In the genomic region with DNA sequence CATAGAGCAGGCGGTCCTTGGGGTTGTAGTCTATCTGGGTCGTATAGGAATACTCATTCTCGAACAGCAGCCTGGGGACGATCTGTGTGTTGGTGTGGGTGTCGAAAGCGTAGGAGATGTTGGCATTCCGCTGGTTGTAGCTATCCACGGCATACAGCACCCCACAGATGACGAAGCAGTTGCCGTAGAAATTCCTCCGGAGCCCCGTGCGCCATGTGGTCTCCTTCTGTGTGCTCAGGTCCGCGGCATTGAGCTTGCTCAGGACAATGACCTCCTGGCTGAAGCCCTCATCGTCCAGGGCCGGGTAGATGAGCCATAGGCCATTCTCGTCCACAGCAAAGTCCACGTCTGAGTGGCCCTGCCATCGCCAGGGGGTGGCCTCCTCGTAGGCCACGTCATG, we compare ENCODE assay signal across 34 cellular contexts. TPM values are rescaled to one million over a fixed set of nuclear protein-coding genes. Genes with fewer than 3 reads are reported as not detected.
"Had no signal": no experiment of that assay in that cellular context is flagged by ENCODE, and none has a peak within 500 bp of the region (broad histone marks: within the 10 kb centered on the region; RNA-seq: fewer than 3 reads in every experiment).

No MANE protein-coding gene starts in this region.

- H3K9me3 Mint-ChIP-seq: endodermal cell had no signal

- FAIRE-seq: colon, frontal cortex had no signal

- H3K4me3 Mint-ChIP-seq: activated B cell treated with CpG ODN at 0.5 μM for 24 hours; activated CD8-positive, alpha-beta T cell treated with anti-CD3 and anti-CD28 coated beads for 36 hours; activated naive CD4-positive, alpha-beta T cell treated with anti-CD3 and anti-CD28 coated beads for 36 hours; activated naive CD4-positive, alpha-beta T cell treated with anti-CD3 and anti-CD28 coated beads, Interleukin-2, amount 50 U/mL, for 24 hours; activated naive CD8-positive, alpha-beta T cell treated with anti-CD3 and anti-CD28 coated beads for 36 hours; activated naive CD8-positive, alpha-beta T cell treated with anti-CD3 and anti-CD28 coated beads, Interleukin-2, amount 50 U/mL, for 24 hours; activated T-helper 1 cell treated with anti-CD3 and anti-CD28 coated beads, Interleukin-12 subunit alpha, Interleukin-12 subunit beta, Interleukin-2, Interleukin-4 antibody, amounts not matched to agents 30 ng/mL and 10 ng/mL and 1 ng/mL, durations not matched to agents 14 hours and 24 hours and 36 hours; endodermal cell; T-helper 17 cell; T-helper 2 cell treated with Interferon-gamma antibody and Interleukin-4, amounts not matched to agents 5 μg/mL and 100 μg/mL, for 36 hours had no signal

- ATAC-seq: activated CD4-positive, CD25-positive, alpha-beta regulatory T cell treated with anti-CD3 and anti-CD28 coated beads, Interleukin-2, amount 50 U/mL, for 24 hours; activated CD8-positive, alpha-beta T cell treated with anti-CD3 and anti-CD28 coated beads for 36 hours; activated naive CD8-positive, alpha-beta T cell treated with anti-CD3 and anti-CD28 coated beads, Interleukin-2, amount 50 U/mL, for 24 hours; body of pancreas; esophagus mucosa; T-helper 17 cell had no signal

- H3K27ac Mint-ChIP-seq: activated B cell treated with CpG ODN at 0.5 μM for 24 hours; activated CD8-positive, alpha-beta T cell treated with anti-CD3 and anti-CD28 coated beads for 36 hours; activated naive CD4-positive, alpha-beta T cell treated with anti-CD3 and anti-CD28 coated beads for 36 hours; activated naive CD4-positive, alpha-beta T cell treated with anti-CD3 and anti-CD28 coated beads, Interleukin-2, amount 50 U/mL, for 24 hours; activated naive CD8-positive, alpha-beta T cell treated with anti-CD3 and anti-CD28 coated beads for 36 hours; activated naive CD8-positive, alpha-beta T cell treated with anti-CD3 and anti-CD28 coated beads, Interleukin-2, amount 50 U/mL, for 24 hours; activated T-helper 1 cell treated with anti-CD3 and anti-CD28 coated beads, Interleukin-12 subunit alpha, Interleukin-12 subunit beta, Interleukin-2, Interleukin-4 antibody, amounts not matched to agents 30 ng/mL and 10 ng/mL and 1 ng/mL, durations not matched to agents 14 hours and 24 hours and 36 hours; activated T-helper 2 cell treated with anti-CD3 and anti-CD28 coated beads, Interferon-gamma antibody, Interleukin-2, Interleukin-4, amounts not matched to agents 10 μg/mL and 5 μg/mL and 100 μg/mL, durations not matched to agents 14 hours and 24 hours and 36 hours; endodermal cell; T-helper 17 cell; T-helper 2 cell treated with Interferon-gamma antibody and Interleukin-4, amounts not matched to agents 5 μg/mL and 100 μg/mL, for 36 hours had no signal

- H3K4me1 Mint-ChIP-seq: activated B cell treated with CpG ODN at 0.5 μM for 24 hours; activated naive CD4-positive, alpha-beta T cell treated with anti-CD3 and anti-CD28 coated beads, Interleukin-2, amount 50 U/mL, for 24 hours; activated naive CD8-positive, alpha-beta T cell treated with anti-CD3 and anti-CD28 coated beads for 36 hours; activated naive CD8-positive, alpha-beta T cell treated with anti-CD3 and anti-CD28 coated beads, Interleukin-2, amount 50 U/mL, for 24 hours; endodermal cell; T-helper 17 cell had no signal

- H3K9me3 ChIP-seq: adrenal gland had no signal

- H3K4me1 ChIP-seq: adrenal gland, body of pancreas had no signal

- H3K36me3 ChIP-seq: adrenal gland, WERI-Rb-1 had no signal

- DNase-seq: activated B cell treated with CpG ODN at 0.5 μM for 24 hours; activated CD4-positive, alpha-beta T cell treated with anti-CD3 and anti-CD28 coated beads for 48 hours; activated CD4-positive, alpha-beta T cell treated with anti-CD3 and anti-CD28 coated beads, Interleukin-2, amount 50 U/mL, for 1 hour; activated CD4-positive, alpha-beta T cell treated with anti-CD3 and anti-CD28 coated beads, Interleukin-2, amount 50 U/mL, for 48 hours; activated CD8-positive, alpha-beta memory T cell treated with anti-CD3 and anti-CD28 coated beads for 24 hours; activated CD8-positive, alpha-beta T cell treated with anti-CD3 and anti-CD28 coated beads for 36 hours; activated effector memory CD4-positive, alpha-beta T cell treated with anti-CD3 and anti-CD28 coated beads, Interleukin-2, amount 50 U/mL, for 16 hours; activated naive CD4-positive, alpha-beta T cell treated with anti-CD3 and anti-CD28 coated beads for 36 hours; activated naive CD8-positive, alpha-beta T cell treated with anti-CD3 and anti-CD28 coated beads for 36 hours; activated naive CD8-positive, alpha-beta T cell treated with anti-CD3 and anti-CD28 coated beads, Interleukin-2, amount 50 U/mL, for 24 hours; activated T-cell treated with anti-CD3 and anti-CD28 coated beads, Interleukin-2, amount 50 U/mL, for 1 hour; activated T-cell treated with anti-CD3 and anti-CD28 coated beads, Interleukin-2, amount 50 U/mL, for 48 hours; adrenal gland; amygdala; aorta; body of pancreas; caudate nucleus; cortex of kidney; effector CD8-positive, alpha-beta T cell; endodermal cell; foreskin fibroblast; head of caudate nucleus; T-helper 1 cell; T-helper 17 cell; T1000; WERI-Rb-1 had no signal

- H3K27me3 Mint-ChIP-seq: activated CD8-positive, alpha-beta T cell treated with anti-CD3 and anti-CD28 coated beads for 36 hours; activated naive CD4-positive, alpha-beta T cell treated with anti-CD3 and anti-CD28 coated beads, Interleukin-2, amount 50 U/mL, for 24 hours; activated naive CD8-positive, alpha-beta T cell treated with anti-CD3 and anti-CD28 coated beads for 36 hours; activated naive CD8-positive, alpha-beta T cell treated with anti-CD3 and anti-CD28 coated beads, Interleukin-2, amount 50 U/mL, for 24 hours had no signal

- H3K4me3 ChIP-seq: adrenal gland, body of pancreas had no signal

- H3K36me3 Mint-ChIP-seq: activated naive CD8-positive, alpha-beta T cell treated with anti-CD3 and anti-CD28 coated beads for 36 hours had no signal

- H3K27me3 ChIP-seq: adrenal gland, body of pancreas had no signal

- H3K27ac ChIP-seq: adrenal gland, body of pancreas, WERI-Rb-1 had no signal

RNA-seq across cellular contexts. Expression of a gene that starts 39.9 kb away (rescaled TPM):
- total RNA-seq: activated B cell treated with CpG ODN at 0.5 μM for 24 hours; activated CD8-positive, alpha-beta T cell treated with anti-CD3 and anti-CD28 coated beads for 36 hours; activated T-helper 1 cell treated with anti-CD3 and anti-CD28 coated beads, Interleukin-12 subunit alpha, Interleukin-12 subunit beta, Interleukin-2, Interleukin-4 antibody, amounts not matched to agents 30 ng/mL and 10 ng/mL and 1 ng/mL, durations not matched to agents 14 hours and 24 hours and 36 hours; activated T-helper 2 cell treated with anti-CD3 and anti-CD28 coated beads, Interferon-gamma antibody, Interleukin-2, Interleukin-4, amounts not matched to agents 10 μg/mL and 5 μg/mL and 100 μg/mL, durations not matched to agents 14 hours and 24 hours and 36 hours; T-helper 17 cell had no signal
